1 cellular context compared by ENCODE assay signal in genomic region chr7:139360210-139360947, GRCh38.
A peak's percentile ranks its signal among the peaks of the same experiment; 100 is the strongest.
TF ChIP-seq lines count a peak whose summit lies in the region.

No MANE protein-coding gene starts in this region.

TF ChIP-seq in K562, 482 proteins besides CTCF, POLR2A, EP300 and RAD21 (continued from another document and continues in another):
- no peak for TF ChIP-seq HMGXB4 (CRISPR knock-in tag; IDR thresholded peaks at IDR 0.05)
- TF ChIP-seq HDAC1 (IDR thresholded peaks at IDR 0.05) = no peak; a peak in 1 of 4 replicates
- TF ChIP-seq ETV5 (CRISPR knock-in tag; IDR thresholded peaks at IDR 0.05; ENCODE audit: low read depth) = no peak
- TF ChIP-seq TCF7L2 (IDR thresholded peaks at IDR 0.05; ENCODE audit: low read depth, low read length) = no peak
- TF ChIP-seq SMARCE1 (IDR thresholded peaks at IDR 0.05) = peak; percentile 11; the same call in 1 of the 2 replicates
- TF ChIP-seq PRDM10 (IDR thresholded peaks at IDR 0.05; ENCODE audit: partially characterized antibody) = peak; percentile 39
- TF ChIP-seq FOXP1 (CRISPR knock-in tag; IDR thresholded peaks at IDR 0.05) = peak; percentile 18
- TF ChIP-seq TSC22D4 (tag; IDR thresholded peaks at IDR 0.05) = no peak
- TF ChIP-seq MYNN (IDR thresholded peaks at IDR 0.05) = peak; percentile 38; the same call in 1 of the 2 replicates
- no peak for TF ChIP-seq MYNN (CRISPR knock-in tag; IDR thresholded peaks at IDR 0.05)
- peak; percentile 93 for TF ChIP-seq TAF1 (IDR thresholded peaks at IDR 0.05; ENCODE audit: control insufficient read depth, extremely low read depth, insufficient read depth, low read length, severe bottlenecking)
- TF ChIP-seq ZNF778 (CRISPR knock-in tag; IDR thresholded peaks at IDR 0.05) = no peak
- peak; percentile 94 for TF ChIP-seq RBM25 (IDR thresholded peaks at IDR 0.05; ENCODE audit: low read depth, low read length, severe bottlenecking)
- TF ChIP-seq CREB5 (CRISPR knock-in tag; IDR thresholded peaks at IDR 0.05) = no peak; the same call in 1 of the 2 replicates
- peak; percentile 50 to 73; a peak in 2 of 4 replicates for TF ChIP-seq FOXK2 (conservative IDR thresholded peaks at IDR 0.05 in 1 of 2, IDR thresholded peaks at IDR 0.05 in 1 of 2; ENCODE audit: low read depth in 2 of 2)
- TF ChIP-seq TGIF2 (CRISPR knock-in tag; IDR thresholded peaks at IDR 0.05) = no peak
- no peak for TF ChIP-seq ZNF77 (CRISPR knock-in tag; IDR thresholded peaks at IDR 0.05)
- no peak for TF ChIP-seq GTF2E2 (tag; IDR thresholded peaks at IDR 0.05)
- no peak for TF ChIP-seq CBX8 (IDR thresholded peaks at IDR 0.05; ENCODE audit: borderline replicate concordance, extremely low read depth, low read depth, low read length, poor library complexity, severe bottlenecking)
- TF ChIP-seq BHLHE40 (IDR thresholded peaks at IDR 0.05; ENCODE audit: low read length) = peak; percentile 9; the same call in 1 of the 2 replicates
- TF ChIP-seq ZNF431 (CRISPR knock-in tag; IDR thresholded peaks at IDR 0.05) = no peak
- TF ChIP-seq SNIP1 (IDR thresholded peaks at IDR 0.05; ENCODE audit: low read depth) = no peak
- no peak for TF ChIP-seq ZZZ3 (IDR thresholded peaks at IDR 0.05)
- no peak for TF ChIP-seq HNRNPL (IDR thresholded peaks at IDR 0.05; ENCODE audit: low read depth, low read length)
- peak; percentile 56 for TF ChIP-seq JUND (IDR thresholded peaks at IDR 0.05; ENCODE audit: borderline replicate concordance, low read depth, low read length)
- TF ChIP-seq JUND (tag; IDR thresholded peaks at IDR 0.05; ENCODE audit: borderline replicate concordance, low read depth, low read length) = no peak
- no peak for TF ChIP-seq PHTF2 (CRISPR knock-in tag; IDR thresholded peaks at IDR 0.05)
- no peak for TF ChIP-seq RNF219 (CRISPR knock-in tag; IDR thresholded peaks at IDR 0.05)
- TF ChIP-seq ZFPM2 (CRISPR knock-in tag; IDR thresholded peaks at IDR 0.05) = no peak
- peak; percentile 94 for TF ChIP-seq MBD2 (IDR thresholded peaks at IDR 0.05; ENCODE audit: borderline replicate concordance, low read depth)
- TF ChIP-seq LCOR (CRISPR knock-in tag; IDR thresholded peaks at IDR 0.05) = no peak
- no peak for TF ChIP-seq CSDE1 (IDR thresholded peaks at IDR 0.05)
- TF ChIP-seq ZNF354B (CRISPR knock-in tag; IDR thresholded peaks at IDR 0.05) = no peak
- TF ChIP-seq MAFK (IDR thresholded peaks at IDR 0.05; ENCODE audit: low read length) = no peak
- no peak for TF ChIP-seq RBM17 (IDR thresholded peaks at IDR 0.05; ENCODE audit: borderline replicate concordance, low read depth, low read length)
- TF ChIP-seq ZNF253 (CRISPR knock-in tag; conservative IDR thresholded peaks at IDR 0.05) = no peak
- TF ChIP-seq WHSC1 (IDR thresholded peaks at IDR 0.05; ENCODE audit: low read length) = no peak
- TF ChIP-seq ZNF239 (CRISPR knock-in tag; IDR thresholded peaks at IDR 0.05) = no peak
- TF ChIP-seq CAMTA2 (CRISPR knock-in tag; conservative IDR thresholded peaks at IDR 0.05) = 0 out of 2 replicates have a peak, but pooled peaks have one; percentile 40
- no peak for TF ChIP-seq ZNF589 (CRISPR knock-in tag; IDR thresholded peaks at IDR 0.05; ENCODE audit: low read depth)
- no peak for TF ChIP-seq NR0B1 (IDR thresholded peaks at IDR 0.05; ENCODE audit: partially characterized antibody)
- TF ChIP-seq GTF2A2 (tag; IDR thresholded peaks at IDR 0.05) = no peak
- no peak for TF ChIP-seq CHD4 (IDR thresholded peaks at IDR 0.05; ENCODE audit: insufficient read depth, insufficient replicate concordance, low read depth, low read length, poor library complexity, severe bottlenecking)
- no peak for TF ChIP-seq TAF15 (IDR thresholded peaks at IDR 0.05; ENCODE audit: low read depth, low read length)
- TF ChIP-seq CEBPZ (IDR thresholded peaks at IDR 0.05; ENCODE audit: borderline replicate concordance, low read depth, low read length) = no peak
- no peak; the same call in 1 of the 2 replicates for TF ChIP-seq CBFA2T2 (conservative IDR thresholded peaks at IDR 0.05)
- TF ChIP-seq SFPQ (IDR thresholded peaks at IDR 0.05; ENCODE audit: low read depth, low read length) = no peak
- no peak for TF ChIP-seq HNRNPH1 (optimal IDR thresholded peaks at IDR 0.05; ENCODE audit: low read depth, low read length)
- TF ChIP-seq MAFG (tag; conservative IDR thresholded peaks at IDR 0.05) = no peak
- no peak for TF ChIP-seq ZNF785 (CRISPR knock-in tag; IDR thresholded peaks at IDR 0.05)
- TF ChIP-seq HNRNPK (IDR thresholded peaks at IDR 0.05; ENCODE audit: low read depth, low read length, poor library complexity, severe bottlenecking) = peak; percentile 80
- TF ChIP-seq NEUROD1 (IDR thresholded peaks at IDR 0.05; ENCODE audit: borderline replicate concordance, low read depth, low read length, partially characterized antibody) = peak; percentile 78
- TF ChIP-seq KLF6 (CRISPR knock-in tag; IDR thresholded peaks at IDR 0.05; ENCODE audit: borderline replicate concordance) = no peak
- TF ChIP-seq TRIM28 (IDR thresholded peaks at IDR 0.05) = no peak
- no peak for TF ChIP-seq HMG20B (CRISPR knock-in tag; IDR thresholded peaks at IDR 0.05)
- 0 out of 2 replicates have a peak, but pooled peaks have one; percentile 2 for TF ChIP-seq ZNF12 (CRISPR knock-in tag; IDR thresholded peaks at IDR 0.05)
- no peak for TF ChIP-seq RBM15 (IDR thresholded peaks at IDR 0.05; ENCODE audit: insufficient read depth, low read length)
- no peak for TF ChIP-seq ARID1B (IDR thresholded peaks at IDR 0.05)
